Comparison of ENCODE assay signal across 18 cellular contexts in the genomic region with DNA sequence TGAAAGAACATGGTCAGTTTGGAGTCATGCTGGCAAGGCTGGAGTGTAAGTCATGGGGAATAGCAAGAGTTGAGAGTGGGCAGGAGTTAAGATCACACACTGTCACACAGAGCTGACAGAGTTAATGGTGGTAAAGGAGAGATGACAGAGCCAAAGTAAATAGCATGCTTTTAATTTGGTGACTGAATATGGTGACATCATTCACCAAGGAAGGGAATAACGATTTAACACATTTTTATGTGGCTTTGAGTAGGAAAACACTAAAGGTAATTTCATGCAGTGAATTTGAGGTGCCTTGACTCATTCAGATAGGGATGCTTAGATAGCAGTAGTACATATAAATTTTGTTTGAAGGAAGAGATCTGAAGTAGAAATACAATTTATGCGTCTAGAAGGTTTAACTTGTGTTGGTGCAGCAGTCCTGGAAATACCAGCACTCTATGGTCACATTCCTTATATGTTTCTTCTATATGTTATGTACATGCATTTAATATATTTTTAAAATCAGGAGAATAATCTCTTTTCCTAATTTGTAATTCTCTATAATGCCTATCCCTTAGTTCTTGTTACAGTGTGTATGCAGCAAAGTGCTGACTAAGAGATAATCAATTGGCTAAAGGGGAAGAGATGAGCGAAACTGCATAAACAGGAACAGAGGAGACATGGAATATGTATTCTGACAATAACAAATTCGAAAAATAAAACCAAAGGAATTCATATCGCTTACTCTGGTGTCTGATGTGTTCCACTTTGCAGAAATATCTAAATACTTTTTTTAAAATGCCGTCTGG. TPM values are rescaled to one million over a fixed set of nuclear protein-coding genes. Genes with fewer than 3 reads are reported as not detected.
DNase-seq lines count a peak whose midpoint lies in the region; ATAC-seq and TF ChIP-seq lines count a peak whose summit lies in the region.
"Had no signal": no experiment of that assay in that cellular context is flagged by ENCODE, and none has a peak within 500 bp of the region (broad histone marks: within the 10 kb centered on the region; RNA-seq: fewer than 3 reads in every experiment).

No MANE protein-coding gene starts in this region.

- H3K27me3 ChIP-seq in CD8-positive, alpha-beta memory T cell (ENCODE audit: insufficient read depth, low read length, poor library complexity, severe bottlenecking), result no peaks in the 10 kb centered on the region
- H3K27me3 ChIP-seq: MG63 had no signal

- no peak for DNase-seq in CD8-positive, alpha-beta memory T cell
- no peak for DNase-seq in activated CD8-positive, alpha-beta T cell treated with anti-CD3 and anti-CD28 coated beads for 36 hours
- DNase-seq in glutamatergic neuron, result no peak
- DNase-seq in NCI-H1105 treated with DMSO at 0.1 percent for 48 hours (lab: John Stamatoyannopoulos, UW), result no peak
- DNase-seq in T-cell, result no peak
- no peak for DNase-seq in HEK293T (ENCODE audit: extremely low spot score)
- no peak for DNase-seq in germinal center (ENCODE audit: low spot score)
- DNase-seq: CD8-positive, alpha-beta T cell; KBM-7; MG63; NCI-H1105; NCI-H187 treated with DMSO at 0.1 percent for 48 hours; NCI-H510A treated with DMSO at 0.1 percent for 48 hours; SIG-M5; SW 1271 had no signal

- no peak for ATAC-seq in activated CD8-positive, alpha-beta T cell treated with anti-CD3 and anti-CD28 coated beads for 36 hours
- ATAC-seq in T-cell (replicated peaks in 1 of 4), result no peak
- ATAC-seq: CD8-positive, alpha-beta T cell; HCT116 had no signal

- intact Hi-C loops in activated CD8-positive, alpha-beta T cell treated with anti-CD3 and anti-CD28 coated beads for 36 hours (cut with micrococcal nuclease), result no loop called here

- H3K4me3 ChIP-seq in CD8-positive, alpha-beta memory T cell (ENCODE audit: low read length), result no peak overlapping the region
- no peak overlapping the region for H3K4me3 ChIP-seq in HEK293 (ENCODE audit: low read depth, low read length)
- H3K4me3 ChIP-seq: MG63 had no signal

- no peaks in the 10 kb centered on the region for H3K4me1 ChIP-seq in CD8-positive, alpha-beta memory T cell (ENCODE audit: insufficient read depth, low read length)
- peaks cover 18% of the 10 kb centered on the region for H3K4me1 ChIP-seq in HEK293 (ENCODE audit: control insufficient read depth, insufficient read depth, low read length)

- H3K36me3 ChIP-seq in CD8-positive, alpha-beta memory T cell (ENCODE audit: insufficient read depth, low read length), result peaks cover 56% of the 10 kb centered on the region
- H3K36me3 ChIP-seq in HEK293 (ENCODE audit: control insufficient read depth in 2 of 2, insufficient read depth in 1 of 2, low read length in 2 of 2), result peaks cover 48 to 54% of the 10 kb centered on the region in 2 experiments

- CTCF ChIA-PET in CD8-positive, alpha-beta memory T cell (lab: Charles Lee), result no interaction called here
- CTCF ChIA-PET in HEK293 (lab: Yijun Ruan, JAX), result interaction anchor here (1.0 to 3.7 kb wide), 3 partner anchors 39 to 193 kb away, joined by 3 to 48 read pairs (median 39); a partner anchor contains a TSS
- CTCF ChIA-PET in activated CD8-positive, alpha-beta T cell treated with anti-CD3 and anti-CD28 coated beads for 36 hours (lab: Charles Lee), result no interaction called here
- CTCF ChIA-PET in T-cell (lab: Charles Lee), result interaction anchor here in 1 of 2 donors (0.7 kb wide), 1 partner anchor 44 kb away, joined by 8 read pairs; no protein-coding TSS in a partner anchor
- CTCF ChIA-PET in HEK293T (lab: Yijun Ruan, JAX), result interaction anchor here (0.7 kb wide), 1 partner anchor 194 kb away, joined by 3 read pairs; no protein-coding TSS in a partner anchor

- peaks cover 20 to 77% (median 21%) of the 10 kb centered on the region in 3 donors for H3K36me3 Mint-ChIP-seq in CD8-positive, alpha-beta memory T cell
- peaks cover 38% of the 10 kb centered on the region for H3K36me3 Mint-ChIP-seq in activated CD8-positive, alpha-beta T cell treated with anti-CD3 and anti-CD28 coated beads for 36 hours (ENCODE audit: low read depth)
- H3K36me3 Mint-ChIP-seq in glutamatergic neuron (ENCODE audit: unreplicated experiment) (peaks cover 20% of the 10 kb centered on the region), T-cell (peaks cover 42% of the 10 kb centered on the region)

- H3K4me1 Mint-ChIP-seq in CD8-positive, alpha-beta memory T cell, result peaks cover 15 to 30% (median 24%) of the 10 kb centered on the region in 3 donors
- H3K4me1 Mint-ChIP-seq in activated CD8-positive, alpha-beta T cell treated with anti-CD3 and anti-CD28 coated beads for 36 hours (ENCODE audit: low read depth), result peaks cover 14% of the 10 kb centered on the region
- peaks cover 8% of the 10 kb centered on the region for H3K4me1 Mint-ChIP-seq in glutamatergic neuron (ENCODE audit: low read depth, unreplicated experiment)
- peaks cover 7 to 16% (median 8%) of the 10 kb centered on the region in 3 donors for H3K4me1 Mint-ChIP-seq in T-cell
- H3K4me1 Mint-ChIP-seq: B cell had no signal

- no peak overlapping the region for H3K4me3 Mint-ChIP-seq in CD8-positive, alpha-beta memory T cell
- H3K4me3 Mint-ChIP-seq in activated CD8-positive, alpha-beta T cell treated with anti-CD3 and anti-CD28 coated beads for 36 hours, result no peak overlapping the region
- H3K4me3 Mint-ChIP-seq in glutamatergic neuron (ENCODE audit: unreplicated experiment), result peak overlapping the region; percentile 6
- no peak overlapping the region for H3K4me3 Mint-ChIP-seq in T-cell
- H3K4me3 Mint-ChIP-seq: B cell; CD8-positive, alpha-beta T cell had no signal

- no peak for TF ChIP-seq CTCF in HEK293 (tag by site-specific recombination; IDR thresholded peaks at IDR 0.05)
- no peak for TF ChIP-seq CTCF in activated CD8-positive, alpha-beta T cell treated with anti-CD3 and anti-CD28 coated beads for 36 hours (IDR thresholded peaks at IDR 0.05)
- no peak for TF ChIP-seq CTCF in glutamatergic neuron (IDR thresholded peaks at IDR 0.05; ENCODE audit: partially characterized antibody, unreplicated experiment)

- no peaks in the 10 kb centered on the region for H3K9me3 ChIP-seq in CD8-positive, alpha-beta memory T cell (ENCODE audit: low read length)
- H3K9me3 ChIP-seq in HEK293 (ENCODE audit: control insufficient read depth, insufficient read depth, low read depth, low read length), result no peaks in the 10 kb centered on the region
- H3K9me3 ChIP-seq: MG63 had no signal

- peak overlapping the region in 7 of 8 donors; percentile 13 to 79 (median 31) for H3K27ac Mint-ChIP-seq in CD8-positive, alpha-beta memory T cell
- H3K27ac Mint-ChIP-seq in activated CD8-positive, alpha-beta T cell treated with anti-CD3 and anti-CD28 coated beads for 36 hours, result peak overlapping the region; percentile 34
- H3K27ac Mint-ChIP-seq in glutamatergic neuron (ENCODE audit: unreplicated experiment) (peak overlapping the region; percentile 45), T-cell (peak overlapping the region in 1 of 2 donors; percentile 44)
- H3K27ac Mint-ChIP-seq: B cell had no signal

- H3K9me3 Mint-ChIP-seq in CD8-positive, alpha-beta memory T cell, result no peaks in the 10 kb centered on the region
- H3K9me3 Mint-ChIP-seq in activated CD8-positive, alpha-beta T cell treated with anti-CD3 and anti-CD28 coated beads for 36 hours, result no peaks in the 10 kb centered on the region
- H3K9me3 Mint-ChIP-seq in glutamatergic neuron (ENCODE audit: unreplicated experiment) (peaks cover 2% of the 10 kb centered on the region), T-cell (no peaks in the 10 kb centered on the region)
- H3K9me3 Mint-ChIP-seq: CD8-positive, alpha-beta T cell had no signal

- no peaks in the 10 kb centered on the region for H3K27me3 Mint-ChIP-seq in CD8-positive, alpha-beta memory T cell
- no peaks in the 10 kb centered on the region for H3K27me3 Mint-ChIP-seq in activated CD8-positive, alpha-beta T cell treated with anti-CD3 and anti-CD28 coated beads for 36 hours
- H3K27me3 Mint-ChIP-seq in glutamatergic neuron (ENCODE audit: unreplicated experiment) (peaks cover 1% of the 10 kb centered on the region), T-cell (no peaks in the 10 kb centered on the region)
- H3K27me3 Mint-ChIP-seq: B cell had no signal

- no peak overlapping the region for H3K27ac ChIP-seq in CD8-positive, alpha-beta memory T cell (ENCODE audit: low read depth, low read length)
- no peak overlapping the region for H3K27ac ChIP-seq in HEK293 (ENCODE audit: extremely low read depth, low read depth, low read length)

- POLR2A ChIA-PET in CD8-positive, alpha-beta memory T cell (lab: Charles Lee), result no interaction called here
- POLR2A ChIA-PET in HEK293 (lab: Yijun Ruan, JAX), result no interaction called here
- POLR2A ChIA-PET in activated CD8-positive, alpha-beta T cell treated with anti-CD3 and anti-CD28 coated beads for 36 hours (lab: Charles Lee), result no interaction called here
- POLR2A ChIA-PET in T-cell (lab: Charles Lee), result no interaction called here
- POLR2A ChIA-PET in HEK293T (lab: Yijun Ruan, JAX), result no interaction called here

TF ChIP-seq in HEK293, 187 proteins besides CTCF, POLR2A, EP300 and RAD21 (continues in another document):
- TF ChIP-seq, protein P1, sequence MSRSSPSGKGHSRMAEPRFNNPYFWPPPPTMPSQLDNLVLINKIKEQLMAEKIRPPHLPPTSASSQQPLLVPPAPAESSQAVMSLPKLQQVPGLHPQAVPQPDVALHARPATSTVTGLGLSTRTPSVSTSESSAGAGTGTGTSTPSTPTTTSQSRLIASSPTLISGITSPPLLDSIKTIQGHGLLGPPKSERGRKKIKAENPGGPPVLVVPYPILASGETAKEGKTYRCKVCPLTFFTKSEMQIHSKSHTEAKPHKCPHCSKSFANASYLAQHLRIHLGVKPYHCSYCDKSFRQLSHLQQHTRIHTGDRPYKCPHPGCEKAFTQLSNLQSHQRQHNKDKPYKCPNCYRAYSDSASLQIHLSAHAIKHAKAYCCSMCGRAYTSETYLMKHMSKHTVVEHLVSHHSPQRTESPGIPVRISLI (tag by site-specific recombination; IDR thresholded peaks at IDR 0.05), result no peak
- no peak for TF ChIP-seq ZSCAN16 (tag by site-specific recombination; IDR thresholded peaks at IDR 0.05)

TF ChIP-seq in HEK293T, 16 proteins besides CTCF, POLR2A, EP300 and RAD21:
- TF ChIP-seq CTBP1 (IDR thresholded peaks at IDR 0.05; ENCODE audit: borderline replicate concordance) (no peak), SP1 (IDR thresholded peaks at IDR 0.05) (no peak), FOXK2 (IDR thresholded peaks at IDR 0.05) (no peak)

RNA-seq across cellular contexts. Expression of a gene that starts 41.9 kb away (rescaled TPM):
- total RNA-seq in CD8-positive, alpha-beta memory T cell, result 10 to 100 TPM; 42.3 to 50.8 TPM
- 104 TPM for polyA plus RNA-seq in CD8-positive, alpha-beta memory T cell
- 10 to 100 TPM; 35.4 to 43.1 TPM for total RNA-seq in activated CD8-positive, alpha-beta T cell treated with anti-CD3 and anti-CD28 coated beads for 36 hours
- 65.8 TPM for total RNA-seq in glutamatergic neuron (ENCODE audit: unreplicated experiment)
- 100 to 1,000 TPM; 103 to 118 (median 113) TPM for total RNA-seq in T-cell

Comparison
In these comparisons a context has a peak if more than half of its experiments do, and no peak if none do; other contexts are left out.
1. CTCF ChIA-PET loops: an anchor here in HEK293 (1.0 to 3.7 kb wide) and HEK293T (0.7 kb wide); none called in CD8-positive, alpha-beta memory T cell and activated CD8-positive, alpha-beta T cell treated with anti-CD3 and anti-CD28 coated beads for 36 hours.